1 cellular context compared by ENCODE assay signal in the genomic region with DNA sequence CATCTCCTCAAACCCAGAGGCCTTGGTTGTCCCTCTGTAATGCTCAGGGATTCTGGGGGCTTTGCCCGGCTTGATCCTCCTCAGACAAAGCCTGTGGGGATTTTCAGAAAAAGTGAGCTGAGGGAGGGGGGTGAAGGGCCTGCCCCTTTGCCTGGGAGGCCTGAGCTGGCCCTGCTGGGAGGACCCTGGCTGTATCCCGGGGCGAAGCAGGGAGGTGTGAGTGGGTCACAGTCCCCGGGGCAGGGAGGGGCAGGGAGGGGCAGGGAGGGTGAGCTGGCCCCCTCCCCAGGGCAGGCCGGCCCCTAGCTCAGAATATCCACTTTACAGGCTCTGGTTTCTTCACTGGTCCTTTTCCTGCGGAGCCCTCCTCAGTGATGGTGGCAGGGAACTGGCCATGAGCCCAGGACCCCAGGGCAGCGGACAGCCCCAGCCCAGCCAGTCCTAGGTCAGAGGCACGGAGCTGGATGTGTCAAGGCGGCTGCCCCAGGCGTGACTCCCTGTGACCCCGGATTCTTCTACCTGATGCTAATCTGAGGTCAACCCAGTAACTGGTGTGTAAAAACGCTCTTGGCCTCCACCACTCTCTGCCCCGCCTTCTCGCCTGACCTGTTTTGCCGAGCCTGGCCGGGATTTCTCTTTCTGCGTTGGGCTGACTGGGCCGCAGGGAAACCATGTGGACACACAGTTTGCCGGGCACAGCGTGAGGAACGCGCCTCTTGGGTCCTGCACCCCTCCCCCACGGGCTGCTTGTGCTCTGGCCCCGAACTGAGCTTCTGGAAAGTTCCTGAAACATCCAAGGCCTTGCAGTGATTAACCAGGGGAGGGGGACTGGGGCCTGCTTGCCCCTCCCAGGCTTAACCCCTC.
A peak's percentile ranks its signal among the peaks of the same experiment; 100 is the strongest.
TF ChIP-seq lines count a peak whose summit lies in the region.

No MANE protein-coding gene starts in this region.

TF ChIP-seq in HEK293, 187 proteins besides CTCF, POLR2A, EP300 and RAD21 (continued from another document):
- no peak for TF ChIP-seq HIC1 (tag by site-specific recombination; IDR thresholded peaks at IDR 0.05)
- no peak for TF ChIP-seq ZNF138 (tag by site-specific recombination; IDR thresholded peaks at IDR 0.05; ENCODE audit: borderline replicate concordance)
- no peak for TF ChIP-seq ZNF776 (tag by site-specific recombination; IDR thresholded peaks at IDR 0.05; ENCODE audit: borderline replicate concordance)
- no peak for TF ChIP-seq ZNF112 (tag by site-specific recombination; IDR thresholded peaks at IDR 0.05)
- TF ChIP-seq, protein P1, sequence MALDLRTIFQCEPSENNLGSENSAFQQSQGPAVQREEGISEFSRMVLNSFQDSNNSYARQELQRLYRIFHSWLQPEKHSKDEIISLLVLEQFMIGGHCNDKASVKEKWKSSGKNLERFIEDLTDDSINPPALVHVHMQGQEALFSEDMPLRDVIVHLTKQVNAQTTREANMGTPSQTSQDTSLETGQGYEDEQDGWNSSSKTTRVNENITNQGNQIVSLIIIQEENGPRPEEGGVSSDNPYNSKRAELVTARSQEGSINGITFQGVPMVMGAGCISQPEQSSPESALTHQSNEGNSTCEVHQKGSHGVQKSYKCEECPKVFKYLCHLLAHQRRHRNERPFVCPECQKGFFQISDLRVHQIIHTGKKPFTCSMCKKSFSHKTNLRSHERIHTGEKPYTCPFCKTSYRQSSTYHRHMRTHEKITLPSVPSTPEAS (tag by site-specific recombination; IDR thresholded peaks at IDR 0.05): no peak
- TF ChIP-seq ZNF473 (tag by site-specific recombination; IDR thresholded peaks at IDR 0.05): no peak
- no peak for TF ChIP-seq SCRT2 (tag by site-specific recombination; IDR thresholded peaks at IDR 0.05)
- TF ChIP-seq ZBTB17 (tag by site-specific recombination; IDR thresholded peaks at IDR 0.05): 0 out of 2 replicates have a peak, but pooled peaks have one; percentile 17
- TF ChIP-seq KLF16 (tag by site-specific recombination; IDR thresholded peaks at IDR 0.05): no peak
- 0 out of 2 replicates have a peak, but pooled peaks have one; percentile 42 for TF ChIP-seq ZNF449 (tag by site-specific recombination; IDR thresholded peaks at IDR 0.05)
- peak; percentile 36; the same call in 1 of the 2 replicates for TF ChIP-seq KLF8 (tag by site-specific recombination; IDR thresholded peaks at IDR 0.05)
- TF ChIP-seq OSR2 (tag by site-specific recombination; IDR thresholded peaks at IDR 0.05): no peak
